In genomic region chr7:148723166-148723559, GRCh38 we compare ENCODE assay signal across 18 cellular contexts. TPM values are rescaled to one million over a fixed set of nuclear protein-coding genes. Genes with fewer than 3 reads are reported as not detected.
DNase-seq lines count a peak whose midpoint lies in the region; ATAC-seq, FAIRE-seq and TF ChIP-seq lines count a peak whose summit lies in the region.
"Had no signal": no experiment of that assay in that cellular context is flagged by ENCODE, and none has a peak within 500 bp of the region (broad histone marks: within the 10 kb centered on the region; RNA-seq: fewer than 3 reads in every experiment).

No MANE protein-coding gene starts in this region.

- H3K4me3 Mint-ChIP-seq in CD14-positive monocyte (no peak overlapping the region), natural killer cell (peak overlapping the region; percentile 45)
- peak overlapping the region in 4 of 7 donors; percentile 25 to 57 (median 44) for H3K4me3 Mint-ChIP-seq in CD8-positive, alpha-beta memory T cell
- peak overlapping the region; percentile 37 for H3K4me3 Mint-ChIP-seq in activated naive CD8-positive, alpha-beta T cell treated with anti-CD3 and anti-CD28 coated beads, Interleukin-2, amount 10 ng/mL, durations not matched to agents 7 days and 5 days
- H3K4me3 Mint-ChIP-seq: activated CD4-positive, alpha-beta memory T cell treated with anti-CD3 and anti-CD28 coated beads, Interleukin-2, amount 10 ng/mL, durations not matched to agents 7 days and 5 days; B cell had no signal

- peaks cover 73% of the 10 kb centered on the region for H3K4me1 Mint-ChIP-seq in CD14-positive monocyte
- peaks cover 87 to 95% (median 94%) of the 10 kb centered on the region in 3 donors for H3K4me1 Mint-ChIP-seq in CD8-positive, alpha-beta memory T cell
- peaks cover 60% of the 10 kb centered on the region for H3K4me1 Mint-ChIP-seq in activated naive CD8-positive, alpha-beta T cell treated with anti-CD3 and anti-CD28 coated beads, Interleukin-2, amount 10 ng/mL, durations not matched to agents 7 days and 5 days
- H3K4me1 Mint-ChIP-seq in natural killer cell: peaks cover 88 to 92% of the 10 kb centered on the region in 2 donors

- intact Hi-C loops in CD14-positive monocyte (cut with micrococcal nuclease) (no loop called here), natural killer cell (cut with micrococcal nuclease) (loop anchor here (10.0 kb wide), 1 partner anchor 52 kb away; no protein-coding TSS in a partner anchor), esophagus muscularis mucosa (cut with DNase I) (no loop called here)

- H3K27me3 Mint-ChIP-seq in CD14-positive monocyte (ENCODE audit: low read depth in 3 of 3): no peaks in the 10 kb centered on the region
- H3K27me3 Mint-ChIP-seq in CD8-positive, alpha-beta memory T cell: no peaks in the 10 kb centered on the region
- H3K27me3 Mint-ChIP-seq in activated naive CD8-positive, alpha-beta T cell treated with anti-CD3 and anti-CD28 coated beads, Interleukin-2, amount 10 ng/mL, durations not matched to agents 7 days and 5 days: no peaks in the 10 kb centered on the region
- no peaks in the 10 kb centered on the region for H3K27me3 Mint-ChIP-seq in natural killer cell (ENCODE audit: low read depth in 2 of 2)
- H3K27me3 Mint-ChIP-seq: activated CD4-positive, alpha-beta memory T cell treated with anti-CD3 and anti-CD28 coated beads, Interleukin-2, amount 10 ng/mL, durations not matched to agents 7 days and 5 days; B cell had no signal

- POLR2A ChIA-PET in CD8-positive, alpha-beta memory T cell (lab: Charles Lee): no interaction called here
- POLR2A ChIA-PET in activated naive CD8-positive, alpha-beta T cell treated with anti-CD3 and anti-CD28 coated beads, Interleukin-2, amount 10 ng/mL, durations not matched to agents 7 days and 5 days (lab: Charles Lee): interaction anchor here (0.7 to 1.2 kb wide), 2 partner anchors 23 to 162 kb away, joined by 3 read pairs; no protein-coding TSS in a partner anchor

- H3K27me3 ChIP-seq in CD8-positive, alpha-beta memory T cell (ENCODE audit: insufficient read depth, low read length, poor library complexity, severe bottlenecking): no peaks in the 10 kb centered on the region
- no peaks in the 10 kb centered on the region for H3K27me3 ChIP-seq in esophagus muscularis mucosa
- H3K27me3 ChIP-seq: ascending aorta, thyroid gland had no signal

- peaks cover 88% of the 10 kb centered on the region for H3K4me1 ChIP-seq in CD8-positive, alpha-beta memory T cell (ENCODE audit: insufficient read depth, low read length)
- H3K4me1 ChIP-seq in esophagus muscularis mucosa: peaks cover 48 to 94% (median 88%) of the 10 kb centered on the region in 4 donors

- DNase-seq in CD14-positive monocyte (ENCODE audit: low spot score): no peak
- DNase-seq in CD8-positive, alpha-beta memory T cell: no peak
- DNase-seq in activated naive CD8-positive, alpha-beta T cell treated with anti-CD3 and anti-CD28 coated beads, Interleukin-2, amount 10 ng/mL, durations not matched to agents 7 days and 5 days: no peak
- no peak for DNase-seq in natural killer cell
- DNase-seq in esophagus muscularis mucosa (ENCODE audit: extremely low spot score): no peak
- no peak for DNase-seq in NCI-H2196 treated with DMSO at 0.1 percent for 48 hours (lab: John Stamatoyannopoulos, UW; ENCODE audit: unreplicated experiment)
- DNase-seq in GM12892 (ENCODE audit: insufficient read length): no peak
- DNase-seq: activated CD4-positive, alpha-beta memory T cell treated with anti-CD3 and anti-CD28 coated beads, Interleukin-2, amount 10 ng/mL, durations not matched to agents 7 days and 5 days; NCI-H1105 treated with DMSO at 0.1 percent for 48 hours; NCI-H2227 treated with DMSO at 0.1 percent for 48 hours; stimulated activated CD4-positive, alpha-beta T cell treated with anti-CD3 and anti-CD28 coated beads, Interleukin-4, amount 100 ng/mL, for 24 hours; SW 1271 had no signal

- no peak for TF ChIP-seq CTCF in CD14-positive monocyte (IDR thresholded peaks at IDR 0.05)
- TF ChIP-seq CTCF in natural killer cell (IDR thresholded peaks at IDR 0.05): no peak
- TF ChIP-seq CTCF in esophagus muscularis mucosa (IDR thresholded peaks at IDR 0.05): no peak

- H3K27ac Mint-ChIP-seq in CD14-positive monocyte (peak overlapping the region in 5 of 7 donors; percentile 3 to 75 (median 23)), natural killer cell (peak overlapping the region; percentile 63 to 77)
- H3K27ac Mint-ChIP-seq in CD8-positive, alpha-beta memory T cell: peak overlapping the region in 4 of 8 donors; percentile 6 to 73 (median 40)
- peak overlapping the region; percentile 49 for H3K27ac Mint-ChIP-seq in activated naive CD8-positive, alpha-beta T cell treated with anti-CD3 and anti-CD28 coated beads, Interleukin-2, amount 10 ng/mL, durations not matched to agents 7 days and 5 days
- H3K27ac Mint-ChIP-seq: activated CD4-positive, alpha-beta memory T cell treated with anti-CD3 and anti-CD28 coated beads, Interleukin-2, amount 10 ng/mL, durations not matched to agents 7 days and 5 days; B cell had no signal

- no peak for TF ChIP-seq EP300 in esophagus muscularis mucosa (IDR thresholded peaks at IDR 0.05)

- FAIRE-seq in GM12892 (lab: Jason Lieb, UNC): no peak

- ATAC-seq in activated naive CD8-positive, alpha-beta T cell treated with anti-CD3 and anti-CD28 coated beads, Interleukin-2, amount 10 ng/mL, durations not matched to agents 7 days and 5 days (ENCODE audit: low read depth): no peak
- ATAC-seq in natural killer cell: no peak

- CTCF ChIA-PET in CD8-positive, alpha-beta memory T cell (lab: Charles Lee): no interaction called here

- no peak for TF ChIP-seq POLR2A in esophagus muscularis mucosa (IDR thresholded peaks at IDR 0.05; ENCODE audit: low read depth)
- TF ChIP-seq POLR2A in GM12892 (IDR thresholded peaks at IDR 0.05; ENCODE audit: low read depth, low read length): no peak

- no peak overlapping the region for H3K27ac ChIP-seq in CD8-positive, alpha-beta memory T cell (ENCODE audit: low read depth, low read length)
- no peak overlapping the region for H3K27ac ChIP-seq in esophagus muscularis mucosa (replicated peaks in 1 of 4)
- H3K27ac ChIP-seq: ascending aorta, coronary artery, HL-60, thyroid gland, VCaP had no signal

- no peaks in the 10 kb centered on the region for H3K9me3 ChIP-seq in CD8-positive, alpha-beta memory T cell (ENCODE audit: low read length)
- no peaks in the 10 kb centered on the region for H3K9me3 ChIP-seq in esophagus muscularis mucosa
- H3K9me3 ChIP-seq: ascending aorta, thyroid gland had no signal

- H3K36me3 ChIP-seq in CD8-positive, alpha-beta memory T cell (ENCODE audit: insufficient read depth, low read length): no peaks in the 10 kb centered on the region
- no peaks in the 10 kb centered on the region for H3K36me3 ChIP-seq in esophagus muscularis mucosa
- H3K36me3 ChIP-seq: ascending aorta, thyroid gland had no signal

- WGBS in esophagus muscularis mucosa: 72% methylated on average over 2 of the region's 2 CpGs

- H3K9me3 Mint-ChIP-seq in CD14-positive monocyte (no peaks in the 10 kb centered on the region), natural killer cell (no peaks in the 10 kb centered on the region)
- H3K9me3 Mint-ChIP-seq in CD8-positive, alpha-beta memory T cell: no peaks in the 10 kb centered on the region
- no peaks in the 10 kb centered on the region for H3K9me3 Mint-ChIP-seq in activated naive CD8-positive, alpha-beta T cell treated with anti-CD3 and anti-CD28 coated beads, Interleukin-2, amount 10 ng/mL, durations not matched to agents 7 days and 5 days
- H3K9me3 Mint-ChIP-seq: activated CD4-positive, alpha-beta memory T cell treated with anti-CD3 and anti-CD28 coated beads, Interleukin-2, amount 10 ng/mL, durations not matched to agents 7 days and 5 days had no signal

- no peak overlapping the region for H3K4me3 ChIP-seq in CD8-positive, alpha-beta memory T cell (ENCODE audit: low read length)
- no peak overlapping the region for H3K4me3 ChIP-seq in esophagus muscularis mucosa
- H3K4me3 ChIP-seq: ascending aorta, coronary artery, thyroid gland had no signal

- peaks cover 0 to 8% of the 10 kb centered on the region in 2 donors for H3K36me3 Mint-ChIP-seq in CD14-positive monocyte
- H3K36me3 Mint-ChIP-seq in CD8-positive, alpha-beta memory T cell: no peaks in the 10 kb centered on the region
- H3K36me3 Mint-ChIP-seq in activated naive CD8-positive, alpha-beta T cell treated with anti-CD3 and anti-CD28 coated beads, Interleukin-2, amount 10 ng/mL, durations not matched to agents 7 days and 5 days: peaks cover 11% of the 10 kb centered on the region
- H3K36me3 Mint-ChIP-seq in natural killer cell: no peaks in the 10 kb centered on the region

RNA-seq across cellular contexts. Expression of gene CUL1, which starts 24.5 kb away (rescaled TPM):
- polyA plus RNA-seq in CD14-positive monocyte: 10 to 100 TPM; 23.9 to 32.6 TPM
- total RNA-seq in CD8-positive, alpha-beta memory T cell: 10 to 100 TPM; 92.2 to 93.4 TPM
- 58.3 TPM for polyA plus RNA-seq in CD8-positive, alpha-beta memory T cell
- 10 to 100 TPM; 53.1 to 53.8 TPM for total RNA-seq in activated naive CD8-positive, alpha-beta T cell treated with anti-CD3 and anti-CD28 coated beads, Interleukin-2, amount 10 ng/mL, durations not matched to agents 7 days and 5 days
- total RNA-seq in natural killer cell (10 to 100 TPM; 37.4 to 45.1 (median 43.2) TPM), esophagus muscularis mucosa (10 to 100 TPM; 73.1 to 87.1 (median 77.8) TPM)
- polyA plus RNA-seq in GM12892 (2012; ENCODE audit: missing spikeins): 38.0 TPM

Comparison
In these comparisons a context has a peak if more than half of its experiments do, and no peak if none do; other contexts are left out.
1. H3K4me3 Mint-ChIP-seq: peak in CD8-positive, alpha-beta memory T cell (4 of 7), activated naive CD8-positive, alpha-beta T cell treated with anti-CD3 and anti-CD28 coated beads, Interleukin-2, amount 10 ng/mL, durations not matched to agents 7 days and 5 days (single experiment) and natural killer cell (single experiment); none in CD14-positive monocyte (0 of 2).